ENCODE assay signal across 1 cellular context in genomic region chr19:46850228-46851203, GRCh38.
TF ChIP-seq lines count a peak whose summit lies in the region.

AP2S1 (minus strand) TSS chr19:46850846; CDS start chr19:46850766, 80 bp downstream.

TF ChIP-seq in GM12878, 131 proteins besides CTCF, POLR2A, EP300 and RAD21 (continued from another document):
- TF ChIP-seq RELB (IDR thresholded peaks at IDR 0.05; ENCODE audit: low read depth) (peak; percentile 35; the same call in 1 of the 2 replicates), POLR2AphosphoS2 (IDR thresholded peaks at IDR 0.05; ENCODE audit: low read depth, low read length) (no peak)
